Comparison of ENCODE assay signal across 13 cellular contexts in genomic region chr12:110330544-110330943, GRCh38. TPM values are rescaled to one million over a fixed set of nuclear protein-coding genes. Genes with fewer than 3 reads are reported as not detected.
DNase-seq lines count a peak whose midpoint lies in the region; ATAC-seq, FAIRE-seq and TF ChIP-seq lines count a peak whose summit lies in the region.
"Had no signal": no experiment of that assay in that cellular context is flagged by ENCODE, and none has a peak within 500 bp of the region (broad histone marks: within the 10 kb centered on the region; RNA-seq: fewer than 3 reads in every experiment).

No MANE protein-coding gene starts in this region.

- H3K4me1 ChIP-seq in HepG2 (ENCODE audit: insufficient read depth, low read length): no peaks in the 10 kb centered on the region
- no peaks in the 10 kb centered on the region for H3K4me1 ChIP-seq in uterus
- H3K4me1 ChIP-seq: prostate gland had no signal

- H3K27ac ChIP-seq in HepG2 (ENCODE audit: extremely low read length, insufficient read depth, low read length) (no peak overlapping the region), uterus (no peak overlapping the region)
- H3K27ac ChIP-seq: prostate gland had no signal

- no peak overlapping the region for H3K9ac ChIP-seq in HepG2 (ENCODE audit: insufficient read depth, low read depth, low read length)

- peaks cover 26% of the 10 kb centered on the region for H3K4me1 Mint-ChIP-seq in Calu3 (ENCODE audit: low read depth, unreplicated experiment)

- peaks cover 46 to 90% of the 10 kb centered on the region in 2 experiments for H3K36me3 ChIP-seq in HepG2 (replicated peaks in 1 of 2; ENCODE audit: control insufficient read depth in 1 of 2, insufficient read depth in 2 of 2, low read length in 2 of 2)
- H3K36me3 ChIP-seq in uterus: no peaks in the 10 kb centered on the region

- H3K27me3 ChIP-seq in HepG2 (ENCODE audit: control insufficient read depth in 1 of 2, insufficient read depth in 2 of 2, low read length in 2 of 2) (no peaks in the 10 kb centered on the region), uterus (no peaks in the 10 kb centered on the region)

- no TSS peak for BruUV-seq in Calu3 (replicated peaks; lab: Mats Ljungman, UMichigan)
- BruUV-seq in HepG2 (replicated peaks; lab: Mats Ljungman, UMichigan): no TSS peak

- no peak for TF ChIP-seq RAD21 in HepG2 (CRISPR knock-in tag; IDR thresholded peaks at IDR 0.05)

- no peaks in the 10 kb centered on the region for H4K20me1 ChIP-seq in HepG2 (ENCODE audit: insufficient read depth, low read length)

- in situ Hi-C loops in astrocyte of the spinal cord (cut with HindIII; ENCODE audit: low sequenced_read_pairs): no loop called here
- in situ Hi-C loops in HepG2 (cut with HindIII; ENCODE audit: extremely low pct_ligation_motif_present, low pct_unique_long_range_greater_than_20kb): loop anchor here (5.0 kb wide), 1 partner anchor 33 kb away; no protein-coding TSS in a partner anchor

- H3K9me3 ChIP-seq in HepG2 (ENCODE audit: low read length) (no peaks in the 10 kb centered on the region), uterus (no peaks in the 10 kb centered on the region)
- H3K9me3 ChIP-seq: prostate gland had no signal

- CTCF ChIA-PET in Calu3 (lab: Charles Lee) (interaction anchor here (0.5 to 1.6 kb wide), 3 partner anchors 8 to 66 kb away, joined by 3 to 6 read pairs (median 6); no protein-coding TSS in a partner anchor), HepG2 (lab: Yijun Ruan, JAX; ENCODE audit: low intra/inter-chr PET ratio, low total read pairs) (no interaction called here)

- peak overlapping the region; percentile 73 for H3K27ac Mint-ChIP-seq in Calu3 (ENCODE audit: unreplicated experiment)
- H3K27ac Mint-ChIP-seq: T-helper 1 cell treated with Interleukin-12 subunit alpha and Interleukin-12 subunit beta and Interleukin-4 antibody, amounts not matched to agents 30 μg/mL and 1 μg/mL, for 36 hours had no signal

- H3K36me3 Mint-ChIP-seq in Calu3 (ENCODE audit: insufficient read depth, unreplicated experiment): peaks cover 95% of the 10 kb centered on the region

- intact Hi-C loops in Calu3 (cut with micrococcal nuclease; ENCODE audit: unreplicated experiment) (no loop called here), HepG2 (cut with micrococcal nuclease; ENCODE audit: unreplicated experiment) (no loop called here), uterus (cut with DNase I; ENCODE audit: low total_unique reads) (no loop called here)

- H3K79me2 ChIP-seq in HepG2 (ENCODE audit: insufficient read depth, low read length): peaks cover 7% of the 10 kb centered on the region

- H3K27me3 Mint-ChIP-seq in Calu3 (ENCODE audit: unreplicated experiment): no peaks in the 10 kb centered on the region

- H3K4me3 ChIP-seq in astrocyte of the spinal cord (ENCODE audit: low read depth, low read length) (no peak overlapping the region), HepG2 (replicated peaks in 1 of 3; ENCODE audit: insufficient read depth in 1 of 3, low read depth in 2 of 3, low read length in 3 of 3) (no peak overlapping the region), uterus (no peak overlapping the region)
- H3K4me3 ChIP-seq: prostate gland had no signal

- POLR2A ChIA-PET in HepG2 (lab: Yijun Ruan, JAX): interaction anchor here (0.8 to 1.9 kb wide), 2 partner anchors 10 to 83 kb away, joined by 3 to 5 read pairs; no protein-coding TSS in a partner anchor

- TF ChIP-seq POLR2A in HepG2 (IDR thresholded peaks at IDR 0.05; ENCODE audit: insufficient read depth in 1 of 2, low read depth in 2 of 2, low read length in 2 of 2) (no peak), uterus (IDR thresholded peaks at IDR 0.05) (no peak)

- DNase-seq in Calu3 (no peak), M059J (ENCODE audit: low read depth) (peak; percentile 15), astrocyte of the spinal cord (ENCODE audit: low read depth, low spot score) (peak; percentile 29), HepG2 (ENCODE audit: low spot score) (no peak), uterus (no peak), NCI-H82 treated with DMSO at 0.1 percent for 48 hours (lab: John Stamatoyannopoulos, UW; ENCODE audit: unreplicated experiment) (no peak), NCI-H526 (lab: John Stamatoyannopoulos, UW) (no peak)
- DNase-seq: activated T-cell treated with anti-CD3 and anti-CD28 coated beads, Interleukin-2, amount 50 U/mL, for 48 hours; kidney; NCI-H2081 had no signal

- no peaks in the 10 kb centered on the region for H3K9me3 Mint-ChIP-seq in Calu3 (ENCODE audit: low read depth, unreplicated experiment)
- H3K9me3 Mint-ChIP-seq: T-helper 1 cell treated with Interleukin-12 subunit alpha and Interleukin-12 subunit beta and Interleukin-4 antibody, amounts not matched to agents 30 μg/mL and 1 μg/mL, for 36 hours had no signal

- ATAC-seq in HepG2: no peak
- no peak for ATAC-seq in HG02759 (IDR thresholded peaks at IDR 0.05; ENCODE audit: unreplicated experiment)

- no peak overlapping the region for H3K4me3 Mint-ChIP-seq in Calu3 (ENCODE audit: low read depth, unreplicated experiment)
- H3K4me3 Mint-ChIP-seq: T-helper 1 cell treated with Interleukin-12 subunit alpha and Interleukin-12 subunit beta and Interleukin-4 antibody, amounts not matched to agents 30 μg/mL and 1 μg/mL, for 36 hours had no signal

- TF ChIP-seq EP300 in HepG2 (IDR thresholded peaks at IDR 0.05; ENCODE audit: low read depth in 2 of 2, low read length in 2 of 2) (no peak), HepG2 (CRISPR knock-in tag; IDR thresholded peaks at IDR 0.05; ENCODE audit: borderline replicate concordance) (no peak)

- TF ChIP-seq CTCF in Calu3 (IDR thresholded peaks at IDR 0.05; ENCODE audit: unreplicated experiment) (no peak), astrocyte of the spinal cord (IDR thresholded peaks at IDR 0.05; ENCODE audit: low read depth, low read length) (no peak), HepG2 (CRISPR knock-in tag; IDR thresholded peaks at IDR 0.05) (no peak), uterus (IDR thresholded peaks at IDR 0.05) (no peak)

- FAIRE-seq in HepG2 (lab: Jason Lieb, UNC): no peak
- FAIRE-seq: kidney had no signal

- no peak overlapping the region for H3K4me2 ChIP-seq in HepG2 (ENCODE audit: low read depth, low read length)

- no peak overlapping the region for H2AFZ ChIP-seq in HepG2 (ENCODE audit: low read length)

TF ChIP-seq in HepG2, 621 proteins besides CTCF, POLR2A, EP300 and RAD21 (continues in another document):
- TF ChIP-seq LRRFIP1 (CRISPR knock-in tag; conservative IDR thresholded peaks at IDR 0.05) (no peak), CEBPB (IDR thresholded peaks at IDR 0.05; ENCODE audit: borderline replicate concordance, low read depth, low read length) (peak; percentile 62; the same call in 1 of the 2 replicates), GPN1 (CRISPR knock-in tag; IDR thresholded peaks at IDR 0.05; ENCODE audit: borderline replicate concordance) (no peak)

RNA-seq across cellular contexts. Expression of gene ATP2A2, which starts 49.5 kb away (rescaled TPM):
- 388 and 437 TPM in 2 replicates for total RNA-seq in Calu3 (2022)
- total RNA-seq in M059J (2014; rRNA removed; shearing (Covaris generic)): 86.9 and 140 TPM in 2 replicates
- 79.2 and 85.5 TPM in 2 replicates for total RNA-seq in HepG2 (2016; rRNA removed; fragmentation: Illumina TruSeq; extraction: Trizol)
- total RNA-seq in HepG2 (2016; cell fraction: cytosol; rRNA removed; fragmentation: Illumina TruSeq; extraction: Trizol; ENCODE audit: low read depth): 16.6 and 18.3 TPM in 2 replicates
- total RNA-seq in HepG2 (2016; cell fraction: insoluble cytoplasmic fraction; rRNA removed; fragmentation: Illumina TruSeq; extraction: Trizol): 64.3 and 88.8 TPM in 2 replicates
- total RNA-seq in HepG2 (2016; cell fraction: membrane; rRNA removed; fragmentation: Illumina TruSeq; extraction: Trizol): 50.1 and 58.3 TPM in 2 replicates
- 162 and 186 TPM in 2 replicates for total RNA-seq in HepG2 (2016; cell fraction: nucleus; rRNA removed; fragmentation: Illumina TruSeq; extraction: Trizol)
- 35.4 and 40.8 TPM in 2 replicates for polyA plus RNA-seq in HepG2 (2011; rRNA removed)
- 19.8 and 24.8 TPM in 2 replicates for polyA plus RNA-seq in HepG2 (2011; cell fraction: cytosol; rRNA removed)
- polyA plus RNA-seq in HepG2 (2011; cell fraction: nucleus; rRNA removed): 106 and 112 TPM in 2 replicates
- polyA plus RNA-seq in HepG2 (2012): 95.4 and 109 TPM in 2 replicates
- 7.7 and 8.0 TPM in 2 replicates for polyA plus RNA-seq in HepG2 (2016; cell fraction: cytosol; fragmentation: Illumina TruSeq; extraction: Trizol; ENCODE audit: low read depth)
- polyA plus RNA-seq in HepG2 (2016; cell fraction: insoluble cytoplasmic fraction; fragmentation: Illumina TruSeq; extraction: Trizol; ENCODE audit: low read depth): 52.2 and 68.9 TPM in 2 replicates
- polyA plus RNA-seq in HepG2 (2016; cell fraction: membrane; fragmentation: Illumina TruSeq; extraction: Trizol; ENCODE audit: low read depth): 23.7 and 31.5 TPM in 2 replicates
- 193 and 199 TPM in 2 replicates for polyA plus RNA-seq in HepG2 (2016; cell fraction: nucleus; fragmentation: Illumina TruSeq; extraction: Trizol; ENCODE audit: insufficient read depth, low read depth)
- 88.2 and 101 TPM in 2 replicates for polyA minus RNA-seq in HepG2 (2011; rRNA and poly(A)+ RNA removed; ENCODE audit: low replicate concordance)
- polyA minus RNA-seq in HepG2 (2011; cell fraction: cytosol; rRNA and poly(A)+ RNA removed): 63.9 and 75.1 TPM in 2 replicates
- 126 and 131 TPM in 2 replicates for polyA minus RNA-seq in HepG2 (2011; cell fraction: nucleus; rRNA and poly(A)+ RNA removed)
- total RNA-seq in uterus: 100 to 1,000 TPM in 2 of 4 donors, 10 to 100 TPM in 2; 61.5 to 173 (median 97.9) TPM

Comparison
In these comparisons a context has a peak if more than half of its experiments do, and no peak if none do; other contexts are left out.
1. DNase-seq: peak in M059J (single experiment) and astrocyte of the spinal cord (single experiment); none in Calu3 (single experiment), HepG2 (single experiment), uterus (0 of 2), NCI-H82 treated with DMSO at 0.1 percent for 48 hours (single experiment) and NCI-H526 (0 of 2).